ENCODE assay signal across 1 cellular context in the genomic region with DNA sequence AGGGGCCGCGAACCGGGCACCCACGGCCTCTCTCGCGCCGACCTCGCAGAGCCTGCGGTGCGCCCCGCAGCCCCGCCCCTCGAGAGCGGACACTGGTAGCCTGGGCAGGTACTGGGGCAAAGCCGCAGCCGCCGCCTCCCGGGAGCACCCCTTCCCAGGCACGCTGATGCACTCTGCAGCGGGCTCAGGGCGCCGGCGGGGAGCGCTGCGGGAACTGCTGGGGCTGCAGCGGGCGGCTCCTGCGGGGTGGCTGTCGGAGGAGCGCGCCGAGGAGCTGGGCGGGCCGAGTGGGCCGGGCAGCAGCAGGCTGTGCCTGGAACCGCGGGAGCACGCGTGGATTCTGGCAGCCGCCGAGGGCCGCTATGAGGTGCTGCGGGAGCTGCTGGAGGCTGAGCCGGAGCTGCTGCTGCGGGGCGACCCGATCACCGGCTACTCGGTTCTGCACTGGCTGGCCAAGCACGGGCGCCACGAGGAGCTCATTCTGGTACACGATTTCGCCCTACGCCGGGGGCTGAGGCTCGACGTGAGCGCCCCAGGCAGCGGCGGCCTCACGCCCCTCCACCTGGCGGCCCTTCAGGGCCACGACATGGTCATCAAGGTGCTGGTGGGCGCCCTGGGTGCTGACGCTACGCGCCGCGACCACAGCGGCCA.
TF ChIP-seq lines count a peak whose summit lies in the region.

No MANE protein-coding gene starts in this region.

TF ChIP-seq in GM12878, 131 proteins besides CTCF, POLR2A, EP300 and RAD21 (continues in another document):
- no peak for TF ChIP-seq EZH2 (IDR thresholded peaks at IDR 0.05; ENCODE audit: borderline replicate concordance, control insufficient read depth, low read depth, low read length)
- TF ChIP-seq, protein P1, sequence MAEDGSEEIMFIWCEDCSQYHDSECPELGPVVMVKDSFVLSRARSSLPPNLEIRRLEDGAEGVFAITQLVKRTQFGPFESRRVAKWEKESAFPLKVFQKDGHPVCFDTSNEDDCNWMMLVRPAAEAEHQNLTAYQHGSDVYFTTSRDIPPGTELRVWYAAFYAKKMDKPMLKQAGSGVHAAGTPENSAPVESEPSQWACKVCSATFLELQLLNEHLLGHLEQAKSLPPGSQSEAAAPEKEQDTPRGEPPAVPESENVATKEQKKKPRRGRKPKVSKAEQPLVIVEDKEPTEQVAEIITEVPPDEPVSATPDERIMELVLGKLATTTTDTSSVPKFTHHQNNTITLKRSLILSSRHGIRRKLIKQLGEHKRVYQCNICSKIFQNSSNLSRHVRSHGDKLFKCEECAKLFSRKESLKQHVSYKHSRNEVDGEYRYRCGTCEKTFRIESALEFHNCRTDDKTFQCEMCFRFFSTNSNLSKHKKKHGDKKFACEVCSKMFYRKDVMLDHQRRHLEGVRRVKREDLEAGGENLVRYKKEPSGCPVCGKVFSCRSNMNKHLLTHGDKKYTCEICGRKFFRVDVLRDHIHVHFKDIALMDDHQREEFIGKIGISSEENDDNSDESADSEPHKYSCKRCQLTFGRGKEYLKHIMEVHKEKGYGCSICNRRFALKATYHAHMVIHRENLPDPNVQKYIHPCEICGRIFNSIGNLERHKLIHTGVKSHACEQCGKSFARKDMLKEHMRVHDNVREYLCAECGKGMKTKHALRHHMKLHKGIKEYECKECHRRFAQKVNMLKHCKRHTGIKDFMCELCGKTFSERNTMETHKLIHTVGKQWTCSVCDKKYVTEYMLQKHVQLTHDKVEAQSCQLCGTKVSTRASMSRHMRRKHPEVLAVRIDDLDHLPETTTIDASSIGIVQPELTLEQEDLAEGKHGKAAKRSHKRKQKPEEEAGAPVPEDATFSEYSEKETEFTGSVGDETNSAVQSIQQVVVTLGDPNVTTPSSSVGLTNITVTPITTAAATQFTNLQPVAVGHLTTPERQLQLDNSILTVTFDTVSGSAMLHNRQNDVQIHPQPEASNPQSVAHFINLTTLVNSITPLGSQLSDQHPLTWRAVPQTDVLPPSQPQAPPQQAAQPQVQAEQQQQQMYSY (CRISPR knock-in tag; IDR thresholded peaks at IDR 0.05) = no peak
- no peak for TF ChIP-seq RB1 (IDR thresholded peaks at IDR 0.05; ENCODE audit: borderline replicate concordance)
- no peak for TF ChIP-seq MEF2A (IDR thresholded peaks at IDR 0.05; ENCODE audit: insufficient read depth, low read depth, low read length)
- TF ChIP-seq, protein P2, sequence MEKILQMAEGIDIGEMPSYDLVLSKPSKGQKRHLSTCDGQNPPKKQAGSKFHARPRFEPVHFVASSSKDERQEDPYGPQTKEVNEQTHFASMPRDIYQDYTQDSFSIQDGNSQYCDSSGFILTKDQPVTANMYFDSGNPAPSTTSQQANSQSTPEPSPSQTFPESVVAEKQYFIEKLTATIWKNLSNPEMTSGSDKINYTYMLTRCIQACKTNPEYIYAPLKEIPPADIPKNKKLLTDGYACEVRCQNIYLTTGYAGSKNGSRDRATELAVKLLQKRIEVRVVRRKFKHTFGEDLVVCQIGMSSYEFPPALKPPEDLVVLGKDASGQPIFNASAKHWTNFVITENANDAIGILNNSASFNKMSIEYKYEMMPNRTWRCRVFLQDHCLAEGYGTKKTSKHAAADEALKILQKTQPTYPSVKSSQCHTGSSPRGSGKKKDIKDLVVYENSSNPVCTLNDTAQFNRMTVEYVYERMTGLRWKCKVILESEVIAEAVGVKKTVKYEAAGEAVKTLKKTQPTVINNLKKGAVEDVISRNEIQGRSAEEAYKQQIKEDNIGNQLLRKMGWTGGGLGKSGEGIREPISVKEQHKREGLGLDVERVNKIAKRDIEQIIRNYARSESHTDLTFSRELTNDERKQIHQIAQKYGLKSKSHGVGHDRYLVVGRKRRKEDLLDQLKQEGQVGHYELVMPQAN (conservative IDR thresholded peaks at IDR 0.05) = no peak
- TF ChIP-seq, protein P3, sequence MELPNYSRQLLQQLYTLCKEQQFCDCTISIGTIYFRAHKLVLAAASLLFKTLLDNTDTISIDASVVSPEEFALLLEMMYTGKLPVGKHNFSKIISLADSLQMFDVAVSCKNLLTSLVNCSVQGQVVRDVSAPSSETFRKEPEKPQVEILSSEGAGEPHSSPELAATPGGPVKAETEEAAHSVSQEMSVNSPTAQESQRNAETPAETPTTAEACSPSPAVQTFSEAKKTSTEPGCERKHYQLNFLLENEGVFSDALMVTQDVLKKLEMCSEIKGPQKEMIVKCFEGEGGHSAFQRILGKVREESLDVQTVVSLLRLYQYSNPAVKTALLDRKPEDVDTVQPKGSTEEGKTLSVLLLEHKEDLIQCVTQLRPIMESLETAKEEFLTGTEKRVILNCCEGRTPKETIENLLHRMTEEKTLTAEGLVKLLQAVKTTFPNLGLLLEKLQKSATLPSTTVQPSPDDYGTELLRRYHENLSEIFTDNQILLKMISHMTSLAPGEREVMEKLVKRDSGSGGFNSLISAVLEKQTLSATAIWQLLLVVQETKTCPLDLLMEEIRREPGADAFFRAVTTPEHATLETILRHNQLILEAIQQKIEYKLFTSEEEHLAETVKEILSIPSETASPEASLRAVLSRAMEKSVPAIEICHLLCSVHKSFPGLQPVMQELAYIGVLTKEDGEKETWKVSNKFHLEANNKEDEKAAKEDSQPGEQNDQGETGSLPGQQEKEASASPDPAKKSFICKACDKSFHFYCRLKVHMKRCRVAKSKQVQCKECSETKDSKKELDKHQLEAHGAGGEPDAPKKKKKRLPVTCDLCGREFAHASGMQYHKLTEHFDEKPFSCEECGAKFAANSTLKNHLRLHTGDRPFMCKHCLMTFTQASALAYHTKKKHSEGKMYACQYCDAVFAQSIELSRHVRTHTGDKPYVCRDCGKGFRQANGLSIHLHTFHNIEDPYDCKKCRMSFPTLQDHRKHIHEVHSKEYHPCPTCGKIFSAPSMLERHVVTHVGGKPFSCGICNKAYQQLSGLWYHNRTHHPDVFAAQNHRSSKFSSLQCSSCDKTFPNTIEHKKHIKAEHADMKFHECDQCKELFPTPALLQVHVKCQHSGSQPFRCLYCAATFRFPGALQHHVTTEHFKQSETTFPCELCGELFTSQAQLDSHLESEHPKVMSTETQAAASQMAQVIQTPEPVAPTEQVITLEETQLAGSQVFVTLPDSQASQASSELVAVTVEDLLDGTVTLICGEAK (IDR thresholded peaks at IDR 0.05; ENCODE audit: borderline replicate concordance) = no peak
- TF ChIP-seq, protein P4, sequence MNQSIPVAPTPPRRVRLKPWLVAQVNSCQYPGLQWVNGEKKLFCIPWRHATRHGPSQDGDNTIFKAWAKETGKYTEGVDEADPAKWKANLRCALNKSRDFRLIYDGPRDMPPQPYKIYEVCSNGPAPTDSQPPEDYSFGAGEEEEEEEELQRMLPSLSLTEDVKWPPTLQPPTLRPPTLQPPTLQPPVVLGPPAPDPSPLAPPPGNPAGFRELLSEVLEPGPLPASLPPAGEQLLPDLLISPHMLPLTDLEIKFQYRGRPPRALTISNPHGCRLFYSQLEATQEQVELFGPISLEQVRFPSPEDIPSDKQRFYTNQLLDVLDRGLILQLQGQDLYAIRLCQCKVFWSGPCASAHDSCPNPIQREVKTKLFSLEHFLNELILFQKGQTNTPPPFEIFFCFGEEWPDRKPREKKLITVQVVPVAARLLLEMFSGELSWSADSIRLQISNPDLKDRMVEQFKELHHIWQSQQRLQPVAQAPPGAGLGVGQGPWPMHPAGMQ (IDR thresholded peaks at IDR 0.05; ENCODE audit: borderline replicate concordance) = no peak
- no peak for TF ChIP-seq ETV6 (conservative IDR thresholded peaks at IDR 0.05 in 1 of 2, IDR thresholded peaks at IDR 0.05 in 1 of 2; ENCODE audit: borderline replicate concordance in 1 of 2, low read depth in 1 of 2)
- TF ChIP-seq, protein P5, sequence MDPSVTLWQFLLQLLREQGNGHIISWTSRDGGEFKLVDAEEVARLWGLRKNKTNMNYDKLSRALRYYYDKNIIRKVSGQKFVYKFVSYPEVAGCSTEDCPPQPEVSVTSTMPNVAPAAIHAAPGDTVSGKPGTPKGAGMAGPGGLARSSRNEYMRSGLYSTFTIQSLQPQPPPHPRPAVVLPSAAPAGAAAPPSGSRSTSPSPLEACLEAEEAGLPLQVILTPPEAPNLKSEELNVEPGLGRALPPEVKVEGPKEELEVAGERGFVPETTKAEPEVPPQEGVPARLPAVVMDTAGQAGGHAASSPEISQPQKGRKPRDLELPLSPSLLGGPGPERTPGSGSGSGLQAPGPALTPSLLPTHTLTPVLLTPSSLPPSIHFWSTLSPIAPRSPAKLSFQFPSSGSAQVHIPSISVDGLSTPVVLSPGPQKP (IDR thresholded peaks at IDR 0.05; ENCODE audit: low read depth, low read length) = no peak
- no peak for TF ChIP-seq TCF7 (IDR thresholded peaks at IDR 0.05; ENCODE audit: borderline replicate concordance)
- TF ChIP-seq, protein P6, sequence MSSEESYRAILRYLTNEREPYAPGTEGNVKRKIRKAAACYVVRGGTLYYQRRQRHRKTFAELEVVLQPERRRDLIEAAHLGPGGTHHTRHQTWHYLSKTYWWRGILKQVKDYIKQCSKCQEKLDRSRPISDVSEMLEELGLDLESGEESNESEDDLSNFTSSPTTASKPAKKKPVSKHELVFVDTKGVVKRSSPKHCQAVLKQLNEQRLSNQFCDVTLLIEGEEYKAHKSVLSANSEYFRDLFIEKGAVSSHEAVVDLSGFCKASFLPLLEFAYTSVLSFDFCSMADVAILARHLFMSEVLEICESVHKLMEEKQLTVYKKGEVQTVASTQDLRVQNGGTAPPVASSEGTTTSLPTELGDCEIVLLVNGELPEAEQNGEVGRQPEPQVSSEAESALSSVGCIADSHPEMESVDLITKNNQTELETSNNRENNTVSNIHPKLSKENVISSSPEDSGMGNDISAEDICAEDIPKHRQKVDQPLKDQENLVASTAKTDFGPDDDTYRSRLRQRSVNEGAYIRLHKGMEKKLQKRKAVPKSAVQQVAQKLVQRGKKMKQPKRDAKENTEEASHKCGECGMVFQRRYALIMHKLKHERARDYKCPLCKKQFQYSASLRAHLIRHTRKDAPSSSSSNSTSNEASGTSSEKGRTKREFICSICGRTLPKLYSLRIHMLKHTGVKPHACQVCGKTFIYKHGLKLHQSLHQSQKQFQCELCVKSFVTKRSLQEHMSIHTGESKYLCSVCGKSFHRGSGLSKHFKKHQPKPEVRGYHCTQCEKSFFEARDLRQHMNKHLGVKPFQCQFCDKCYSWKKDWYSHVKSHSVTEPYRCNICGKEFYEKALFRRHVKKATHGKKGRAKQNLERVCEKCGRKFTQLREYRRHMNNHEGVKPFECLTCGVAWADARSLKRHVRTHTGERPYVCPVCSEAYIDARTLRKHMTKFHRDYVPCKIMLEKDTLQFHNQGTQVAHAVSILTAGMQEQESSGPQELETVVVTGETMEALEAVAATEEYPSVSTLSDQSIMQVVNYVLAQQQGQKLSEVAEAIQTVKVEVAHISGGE (CRISPR knock-in tag; IDR thresholded peaks at IDR 0.05) = no peak
- TF ChIP-seq, protein P7, sequence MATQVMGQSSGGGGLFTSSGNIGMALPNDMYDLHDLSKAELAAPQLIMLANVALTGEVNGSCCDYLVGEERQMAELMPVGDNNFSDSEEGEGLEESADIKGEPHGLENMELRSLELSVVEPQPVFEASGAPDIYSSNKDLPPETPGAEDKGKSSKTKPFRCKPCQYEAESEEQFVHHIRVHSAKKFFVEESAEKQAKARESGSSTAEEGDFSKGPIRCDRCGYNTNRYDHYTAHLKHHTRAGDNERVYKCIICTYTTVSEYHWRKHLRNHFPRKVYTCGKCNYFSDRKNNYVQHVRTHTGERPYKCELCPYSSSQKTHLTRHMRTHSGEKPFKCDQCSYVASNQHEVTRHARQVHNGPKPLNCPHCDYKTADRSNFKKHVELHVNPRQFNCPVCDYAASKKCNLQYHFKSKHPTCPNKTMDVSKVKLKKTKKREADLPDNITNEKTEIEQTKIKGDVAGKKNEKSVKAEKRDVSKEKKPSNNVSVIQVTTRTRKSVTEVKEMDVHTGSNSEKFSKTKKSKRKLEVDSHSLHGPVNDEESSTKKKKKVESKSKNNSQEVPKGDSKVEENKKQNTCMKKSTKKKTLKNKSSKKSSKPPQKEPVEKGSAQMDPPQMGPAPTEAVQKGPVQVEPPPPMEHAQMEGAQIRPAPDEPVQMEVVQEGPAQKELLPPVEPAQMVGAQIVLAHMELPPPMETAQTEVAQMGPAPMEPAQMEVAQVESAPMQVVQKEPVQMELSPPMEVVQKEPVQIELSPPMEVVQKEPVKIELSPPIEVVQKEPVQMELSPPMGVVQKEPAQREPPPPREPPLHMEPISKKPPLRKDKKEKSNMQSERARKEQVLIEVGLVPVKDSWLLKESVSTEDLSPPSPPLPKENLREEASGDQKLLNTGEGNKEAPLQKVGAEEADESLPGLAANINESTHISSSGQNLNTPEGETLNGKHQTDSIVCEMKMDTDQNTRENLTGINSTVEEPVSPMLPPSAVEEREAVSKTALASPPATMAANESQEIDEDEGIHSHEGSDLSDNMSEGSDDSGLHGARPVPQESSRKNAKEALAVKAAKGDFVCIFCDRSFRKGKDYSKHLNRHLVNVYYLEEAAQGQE (IDR thresholded peaks at IDR 0.05; ENCODE audit: low read depth, low read length) = no peak
- no peak for TF ChIP-seq STAT3 (IDR thresholded peaks at IDR 0.05; ENCODE audit: low read depth, low read length)
- no peak for TF ChIP-seq NFIC (IDR thresholded peaks at IDR 0.05; ENCODE audit: low read depth, low read length)
- TF ChIP-seq, protein P8, sequence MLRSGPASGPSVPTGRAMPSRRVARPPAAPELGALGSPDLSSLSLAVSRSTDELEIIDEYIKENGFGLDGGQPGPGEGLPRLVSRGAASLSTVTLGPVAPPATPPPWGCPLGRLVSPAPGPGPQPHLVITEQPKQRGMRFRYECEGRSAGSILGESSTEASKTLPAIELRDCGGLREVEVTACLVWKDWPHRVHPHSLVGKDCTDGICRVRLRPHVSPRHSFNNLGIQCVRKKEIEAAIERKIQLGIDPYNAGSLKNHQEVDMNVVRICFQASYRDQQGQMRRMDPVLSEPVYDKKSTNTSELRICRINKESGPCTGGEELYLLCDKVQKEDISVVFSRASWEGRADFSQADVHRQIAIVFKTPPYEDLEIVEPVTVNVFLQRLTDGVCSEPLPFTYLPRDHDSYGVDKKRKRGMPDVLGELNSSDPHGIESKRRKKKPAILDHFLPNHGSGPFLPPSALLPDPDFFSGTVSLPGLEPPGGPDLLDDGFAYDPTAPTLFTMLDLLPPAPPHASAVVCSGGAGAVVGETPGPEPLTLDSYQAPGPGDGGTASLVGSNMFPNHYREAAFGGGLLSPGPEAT (IDR thresholded peaks at IDR 0.05; ENCODE audit: low read depth) = no peak
- TF ChIP-seq NBN (IDR thresholded peaks at IDR 0.05) = no peak
- no peak for TF ChIP-seq FOXM1 (IDR thresholded peaks at IDR 0.05; ENCODE audit: low read depth, low read length)
- no peak for TF ChIP-seq RELA (IDR thresholded peaks at IDR 0.05; ENCODE audit: borderline replicate concordance, partially characterized antibody)
- TF ChIP-seq LARP7 (IDR thresholded peaks at IDR 0.05) = 0 out of 2 replicates have a peak, but pooled peaks have one; percentile 38
- TF ChIP-seq IKZF1 (conservative IDR thresholded peaks at IDR 0.05) = peak; percentile 45
- TF ChIP-seq JUNB (IDR thresholded peaks at IDR 0.05) = no peak
- TF ChIP-seq, protein P9, sequence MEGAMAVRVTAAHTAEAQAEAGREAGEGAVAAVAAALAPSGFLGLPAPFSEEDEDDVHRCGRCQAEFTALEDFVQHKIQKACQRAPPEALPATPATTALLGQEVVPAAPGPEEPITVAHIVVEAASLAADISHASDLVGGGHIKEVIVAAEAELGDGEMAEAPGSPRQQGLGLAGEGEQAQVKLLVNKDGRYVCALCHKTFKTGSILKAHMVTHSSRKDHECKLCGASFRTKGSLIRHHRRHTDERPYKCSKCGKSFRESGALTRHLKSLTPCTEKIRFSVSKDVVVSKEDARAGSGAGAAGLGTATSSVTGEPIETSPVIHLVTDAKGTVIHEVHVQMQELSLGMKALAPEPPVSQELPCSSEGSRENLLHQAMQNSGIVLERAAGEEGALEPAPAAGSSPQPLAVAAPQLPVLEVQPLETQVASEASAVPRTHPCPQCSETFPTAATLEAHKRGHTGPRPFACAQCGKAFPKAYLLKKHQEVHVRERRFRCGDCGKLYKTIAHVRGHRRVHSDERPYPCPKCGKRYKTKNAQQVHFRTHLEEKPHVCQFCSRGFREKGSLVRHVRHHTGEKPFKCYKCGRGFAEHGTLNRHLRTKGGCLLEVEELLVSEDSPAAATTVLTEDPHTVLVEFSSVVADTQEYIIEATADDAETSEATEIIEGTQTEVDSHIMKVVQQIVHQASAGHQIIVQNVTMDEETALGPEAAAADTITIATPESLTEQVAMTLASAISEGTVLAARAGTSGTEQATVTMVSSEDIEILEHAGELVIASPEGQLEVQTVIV (IDR thresholded peaks at IDR 0.05; ENCODE audit: borderline replicate concordance, partially characterized antibody) = no peak
- peak; percentile 6; the same call in 1 of the 2 replicates for TF ChIP-seq RUNX3 (IDR thresholded peaks at IDR 0.05; ENCODE audit: low read length)
